1 cellular context compared by ENCODE assay signal in the genomic region with DNA sequence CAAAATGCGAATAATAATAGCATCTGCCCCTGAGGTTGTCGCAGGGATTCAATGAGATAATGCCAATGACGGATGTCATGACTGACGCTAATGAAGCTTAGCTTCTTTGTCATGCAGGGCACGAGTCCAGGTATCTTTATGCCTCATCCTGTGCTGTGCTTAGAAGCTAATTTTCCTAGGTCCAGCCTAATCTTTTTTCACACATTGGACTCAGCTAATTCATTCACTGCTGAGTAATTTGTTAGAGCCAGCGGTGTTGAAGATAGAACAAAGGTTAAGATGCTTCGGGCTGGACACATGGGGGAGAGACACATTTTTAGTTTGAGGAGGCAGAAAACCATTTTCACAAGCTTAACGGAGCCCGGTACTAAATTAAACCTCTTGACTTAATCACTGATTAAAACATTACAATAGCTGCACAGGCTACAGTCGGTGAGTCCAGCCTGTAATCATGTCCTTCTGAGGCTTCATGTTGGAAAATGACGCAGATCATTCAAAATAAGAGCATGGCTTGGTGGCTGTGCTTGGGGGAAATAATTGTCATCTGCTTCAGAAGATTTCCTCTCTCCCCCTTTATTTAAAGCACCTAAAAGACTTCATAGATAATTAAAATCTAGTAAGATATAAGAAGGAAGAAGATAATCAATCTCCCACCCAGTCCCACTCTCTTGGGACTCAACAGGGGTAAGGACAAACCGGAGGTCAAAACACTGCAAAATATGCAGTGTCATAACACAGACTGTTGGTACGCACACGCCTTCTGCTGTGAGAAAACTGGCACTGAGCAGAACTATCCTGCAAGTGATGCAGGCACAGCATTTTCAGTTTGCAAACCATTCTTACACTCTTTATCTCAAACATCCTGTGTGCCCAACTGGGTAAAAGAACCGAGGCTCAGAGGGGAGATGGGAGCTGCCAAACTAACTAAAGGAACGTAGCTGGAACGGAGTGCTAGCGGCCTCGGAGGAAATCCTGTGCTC.
TF ChIP-seq lines count a peak whose summit lies in the region.

No MANE protein-coding gene starts in this region.

TF ChIP-seq in K562, 482 proteins besides CTCF, POLR2A, EP300 and RAD21 (continued from another document and continues in another):
- TF ChIP-seq MGA (IDR thresholded peaks at IDR 0.05) = peak; percentile 55
- no peak for TF ChIP-seq ZNF316 (IDR thresholded peaks at IDR 0.05)
- TF ChIP-seq ZBTB1 (CRISPR knock-in tag; IDR thresholded peaks at IDR 0.05; ENCODE audit: borderline replicate concordance, low read depth) = no peak
- peak; percentile 33; the same call in 1 of the 2 replicates for TF ChIP-seq ZNF175 (CRISPR knock-in tag; IDR thresholded peaks at IDR 0.05; ENCODE audit: low read depth)
- TF ChIP-seq SMAD3 (CRISPR knock-in tag; conservative IDR thresholded peaks at IDR 0.05) = no peak
- peak; percentile 84 for TF ChIP-seq MEIS2 (IDR thresholded peaks at IDR 0.05; ENCODE audit: partially characterized antibody)
- no peak for TF ChIP-seq THAP12 (CRISPR knock-in tag; IDR thresholded peaks at IDR 0.05)
- TF ChIP-seq, protein P1, sequence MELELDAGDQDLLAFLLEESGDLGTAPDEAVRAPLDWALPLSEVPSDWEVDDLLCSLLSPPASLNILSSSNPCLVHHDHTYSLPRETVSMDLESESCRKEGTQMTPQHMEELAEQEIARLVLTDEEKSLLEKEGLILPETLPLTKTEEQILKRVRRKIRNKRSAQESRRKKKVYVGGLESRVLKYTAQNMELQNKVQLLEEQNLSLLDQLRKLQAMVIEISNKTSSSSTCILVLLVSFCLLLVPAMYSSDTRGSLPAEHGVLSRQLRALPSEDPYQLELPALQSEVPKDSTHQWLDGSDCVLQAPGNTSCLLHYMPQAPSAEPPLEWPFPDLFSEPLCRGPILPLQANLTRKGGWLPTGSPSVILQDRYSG (tag; conservative IDR thresholded peaks at IDR 0.05; ENCODE audit: low read depth) = no peak
- no peak for TF ChIP-seq HDAC2 (IDR thresholded peaks at IDR 0.05)
- TF ChIP-seq, protein P2, sequence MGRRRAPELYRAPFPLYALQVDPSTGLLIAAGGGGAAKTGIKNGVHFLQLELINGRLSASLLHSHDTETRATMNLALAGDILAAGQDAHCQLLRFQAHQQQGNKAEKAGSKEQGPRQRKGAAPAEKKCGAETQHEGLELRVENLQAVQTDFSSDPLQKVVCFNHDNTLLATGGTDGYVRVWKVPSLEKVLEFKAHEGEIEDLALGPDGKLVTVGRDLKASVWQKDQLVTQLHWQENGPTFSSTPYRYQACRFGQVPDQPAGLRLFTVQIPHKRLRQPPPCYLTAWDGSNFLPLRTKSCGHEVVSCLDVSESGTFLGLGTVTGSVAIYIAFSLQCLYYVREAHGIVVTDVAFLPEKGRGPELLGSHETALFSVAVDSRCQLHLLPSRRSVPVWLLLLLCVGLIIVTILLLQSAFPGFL (CRISPR knock-in tag; IDR thresholded peaks at IDR 0.05) = no peak
- no peak for TF ChIP-seq ZKSCAN8 (CRISPR knock-in tag; IDR thresholded peaks at IDR 0.05)
- TF ChIP-seq RBM15 (IDR thresholded peaks at IDR 0.05; ENCODE audit: insufficient read depth, low read length) = no peak
- TF ChIP-seq PRDM10 (IDR thresholded peaks at IDR 0.05; ENCODE audit: partially characterized antibody) = no peak
- no peak for TF ChIP-seq PRMT5 (CRISPR knock-in tag; IDR thresholded peaks at IDR 0.05)
- TF ChIP-seq, protein P3, sequence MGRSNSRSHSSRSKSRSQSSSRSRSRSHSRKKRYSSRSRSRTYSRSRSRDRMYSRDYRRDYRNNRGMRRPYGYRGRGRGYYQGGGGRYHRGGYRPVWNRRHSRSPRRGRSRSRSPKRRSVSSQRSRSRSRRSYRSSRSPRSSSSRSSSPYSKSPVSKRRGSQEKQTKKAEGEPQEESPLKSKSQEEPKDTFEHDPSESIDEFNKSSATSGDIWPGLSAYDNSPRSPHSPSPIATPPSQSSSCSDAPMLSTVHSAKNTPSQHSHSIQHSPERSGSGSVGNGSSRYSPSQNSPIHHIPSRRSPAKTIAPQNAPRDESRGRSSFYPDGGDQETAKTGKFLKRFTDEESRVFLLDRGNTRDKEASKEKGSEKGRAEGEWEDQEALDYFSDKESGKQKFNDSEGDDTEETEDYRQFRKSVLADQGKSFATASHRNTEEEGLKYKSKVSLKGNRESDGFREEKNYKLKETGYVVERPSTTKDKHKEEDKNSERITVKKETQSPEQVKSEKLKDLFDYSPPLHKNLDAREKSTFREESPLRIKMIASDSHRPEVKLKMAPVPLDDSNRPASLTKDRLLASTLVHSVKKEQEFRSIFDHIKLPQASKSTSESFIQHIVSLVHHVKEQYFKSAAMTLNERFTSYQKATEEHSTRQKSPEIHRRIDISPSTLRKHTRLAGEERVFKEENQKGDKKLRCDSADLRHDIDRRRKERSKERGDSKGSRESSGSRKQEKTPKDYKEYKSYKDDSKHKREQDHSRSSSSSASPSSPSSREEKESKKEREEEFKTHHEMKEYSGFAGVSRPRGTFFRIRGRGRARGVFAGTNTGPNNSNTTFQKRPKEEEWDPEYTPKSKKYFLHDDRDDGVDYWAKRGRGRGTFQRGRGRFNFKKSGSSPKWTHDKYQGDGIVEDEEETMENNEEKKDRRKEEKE (IDR thresholded peaks at IDR 0.05; ENCODE audit: borderline replicate concordance in 1 of 2, control insufficient read depth in 1 of 2, low read depth in 2 of 2, low read length in 1 of 2) = no peak
- TF ChIP-seq CSDE1 (IDR thresholded peaks at IDR 0.05) = no peak
- TF ChIP-seq POLR2AphosphoS5 (IDR thresholded peaks at IDR 0.05; ENCODE audit: control insufficient read depth, insufficient read depth, low read depth, low read length) = peak; percentile 45; the same call in 1 of the 2 replicates
- TF ChIP-seq EWSR1 (IDR thresholded peaks at IDR 0.05; ENCODE audit: borderline replicate concordance, low read depth, partially characterized antibody) = no peak
- peak; percentile 65; the same call in 1 of the 2 replicates for TF ChIP-seq L3MBTL2 (IDR thresholded peaks at IDR 0.05)
- no peak for TF ChIP-seq CBX1 (IDR thresholded peaks at IDR 0.05; ENCODE audit: low read depth)
- no peak for TF ChIP-seq NRF1 (conservative IDR thresholded peaks at IDR 0.05 in 1 of 2, IDR thresholded peaks at IDR 0.05 in 1 of 2)
- TF ChIP-seq SMARCE1 (IDR thresholded peaks at IDR 0.05) = no peak
- no peak for TF ChIP-seq DIDO1 (tag; IDR thresholded peaks at IDR 0.05; ENCODE audit: low read depth)
- no peak for TF ChIP-seq PCBP2 (IDR thresholded peaks at IDR 0.05; ENCODE audit: low read depth, low read length, poor library complexity, severe bottlenecking)
- TF ChIP-seq CGGBP1 (CRISPR knock-in tag; IDR thresholded peaks at IDR 0.05) = no peak
